ENCODE assay signal across 1 cellular context in the genomic region with DNA sequence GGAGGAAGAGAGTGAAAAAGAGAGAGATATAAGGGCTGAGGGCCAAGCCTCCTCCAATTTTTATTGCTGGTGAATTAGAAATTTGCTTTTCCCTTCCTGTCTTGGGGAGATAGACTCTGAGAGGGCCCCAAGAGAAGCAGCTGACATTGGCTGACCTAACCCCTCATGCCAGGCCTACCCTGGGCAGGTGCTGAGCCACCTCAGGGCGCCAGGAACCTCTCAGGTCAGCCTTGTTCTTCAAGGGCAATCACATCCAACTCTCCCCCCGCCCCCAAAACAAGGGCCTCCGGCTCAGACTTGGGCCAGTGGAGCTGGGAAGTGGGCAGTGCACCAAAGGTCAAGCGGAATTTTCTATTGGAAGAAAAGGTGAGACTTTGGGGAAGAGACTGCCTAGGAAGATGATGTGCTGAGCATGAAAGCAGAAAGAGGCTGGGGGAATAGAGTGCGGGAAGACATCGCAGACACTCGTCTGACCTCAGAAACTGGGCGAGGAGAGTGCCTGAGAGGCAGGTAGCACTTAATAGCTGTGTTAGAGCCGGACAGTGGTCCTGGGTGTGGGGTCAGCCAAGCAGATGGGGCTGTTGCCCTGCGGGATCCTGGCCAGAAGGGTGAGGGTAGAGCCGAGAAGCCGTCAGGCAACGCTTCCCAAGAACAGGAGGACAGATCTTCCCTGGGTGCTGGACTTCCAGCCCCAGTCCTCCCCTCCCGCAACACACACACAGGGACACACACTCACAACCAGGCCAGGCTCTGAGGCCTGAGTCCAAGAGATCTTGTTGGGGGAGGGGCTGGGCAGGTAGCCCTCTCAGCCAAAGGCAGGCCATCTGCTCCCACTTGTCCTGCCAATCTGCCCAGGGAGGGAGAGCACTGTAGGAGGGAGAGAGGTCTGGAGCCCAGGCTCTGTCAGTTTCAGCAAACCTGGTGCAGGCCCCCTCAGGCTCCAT.
TF ChIP-seq lines count a peak whose summit lies in the region.

No MANE protein-coding gene starts in this region.

TF ChIP-seq in H1, 55 proteins besides CTCF, POLR2A, EP300 and RAD21:
- no peak for TF ChIP-seq RBBP5 (IDR thresholded peaks at IDR 0.05; ENCODE audit: borderline replicate concordance, low read depth, low read length)
- no peak for TF ChIP-seq BRCA1 (IDR thresholded peaks at IDR 0.05; ENCODE audit: low read depth, low read length)
- no peak for TF ChIP-seq RNF2 (IDR thresholded peaks at IDR 0.05; ENCODE audit: borderline replicate concordance, low read depth, low read length, missing control alignments, poor library complexity, severe bottlenecking)
- no peak for TF ChIP-seq JUND (IDR thresholded peaks at IDR 0.05; ENCODE audit: low read length)
- no peak for TF ChIP-seq SAP30 (IDR thresholded peaks at IDR 0.05; ENCODE audit: insufficient read depth, insufficient replicate concordance, low read length)
- no peak for TF ChIP-seq GTF2F1 (IDR thresholded peaks at IDR 0.05; ENCODE audit: borderline replicate concordance, low read depth, low read length)
- TF ChIP-seq, protein P1, sequence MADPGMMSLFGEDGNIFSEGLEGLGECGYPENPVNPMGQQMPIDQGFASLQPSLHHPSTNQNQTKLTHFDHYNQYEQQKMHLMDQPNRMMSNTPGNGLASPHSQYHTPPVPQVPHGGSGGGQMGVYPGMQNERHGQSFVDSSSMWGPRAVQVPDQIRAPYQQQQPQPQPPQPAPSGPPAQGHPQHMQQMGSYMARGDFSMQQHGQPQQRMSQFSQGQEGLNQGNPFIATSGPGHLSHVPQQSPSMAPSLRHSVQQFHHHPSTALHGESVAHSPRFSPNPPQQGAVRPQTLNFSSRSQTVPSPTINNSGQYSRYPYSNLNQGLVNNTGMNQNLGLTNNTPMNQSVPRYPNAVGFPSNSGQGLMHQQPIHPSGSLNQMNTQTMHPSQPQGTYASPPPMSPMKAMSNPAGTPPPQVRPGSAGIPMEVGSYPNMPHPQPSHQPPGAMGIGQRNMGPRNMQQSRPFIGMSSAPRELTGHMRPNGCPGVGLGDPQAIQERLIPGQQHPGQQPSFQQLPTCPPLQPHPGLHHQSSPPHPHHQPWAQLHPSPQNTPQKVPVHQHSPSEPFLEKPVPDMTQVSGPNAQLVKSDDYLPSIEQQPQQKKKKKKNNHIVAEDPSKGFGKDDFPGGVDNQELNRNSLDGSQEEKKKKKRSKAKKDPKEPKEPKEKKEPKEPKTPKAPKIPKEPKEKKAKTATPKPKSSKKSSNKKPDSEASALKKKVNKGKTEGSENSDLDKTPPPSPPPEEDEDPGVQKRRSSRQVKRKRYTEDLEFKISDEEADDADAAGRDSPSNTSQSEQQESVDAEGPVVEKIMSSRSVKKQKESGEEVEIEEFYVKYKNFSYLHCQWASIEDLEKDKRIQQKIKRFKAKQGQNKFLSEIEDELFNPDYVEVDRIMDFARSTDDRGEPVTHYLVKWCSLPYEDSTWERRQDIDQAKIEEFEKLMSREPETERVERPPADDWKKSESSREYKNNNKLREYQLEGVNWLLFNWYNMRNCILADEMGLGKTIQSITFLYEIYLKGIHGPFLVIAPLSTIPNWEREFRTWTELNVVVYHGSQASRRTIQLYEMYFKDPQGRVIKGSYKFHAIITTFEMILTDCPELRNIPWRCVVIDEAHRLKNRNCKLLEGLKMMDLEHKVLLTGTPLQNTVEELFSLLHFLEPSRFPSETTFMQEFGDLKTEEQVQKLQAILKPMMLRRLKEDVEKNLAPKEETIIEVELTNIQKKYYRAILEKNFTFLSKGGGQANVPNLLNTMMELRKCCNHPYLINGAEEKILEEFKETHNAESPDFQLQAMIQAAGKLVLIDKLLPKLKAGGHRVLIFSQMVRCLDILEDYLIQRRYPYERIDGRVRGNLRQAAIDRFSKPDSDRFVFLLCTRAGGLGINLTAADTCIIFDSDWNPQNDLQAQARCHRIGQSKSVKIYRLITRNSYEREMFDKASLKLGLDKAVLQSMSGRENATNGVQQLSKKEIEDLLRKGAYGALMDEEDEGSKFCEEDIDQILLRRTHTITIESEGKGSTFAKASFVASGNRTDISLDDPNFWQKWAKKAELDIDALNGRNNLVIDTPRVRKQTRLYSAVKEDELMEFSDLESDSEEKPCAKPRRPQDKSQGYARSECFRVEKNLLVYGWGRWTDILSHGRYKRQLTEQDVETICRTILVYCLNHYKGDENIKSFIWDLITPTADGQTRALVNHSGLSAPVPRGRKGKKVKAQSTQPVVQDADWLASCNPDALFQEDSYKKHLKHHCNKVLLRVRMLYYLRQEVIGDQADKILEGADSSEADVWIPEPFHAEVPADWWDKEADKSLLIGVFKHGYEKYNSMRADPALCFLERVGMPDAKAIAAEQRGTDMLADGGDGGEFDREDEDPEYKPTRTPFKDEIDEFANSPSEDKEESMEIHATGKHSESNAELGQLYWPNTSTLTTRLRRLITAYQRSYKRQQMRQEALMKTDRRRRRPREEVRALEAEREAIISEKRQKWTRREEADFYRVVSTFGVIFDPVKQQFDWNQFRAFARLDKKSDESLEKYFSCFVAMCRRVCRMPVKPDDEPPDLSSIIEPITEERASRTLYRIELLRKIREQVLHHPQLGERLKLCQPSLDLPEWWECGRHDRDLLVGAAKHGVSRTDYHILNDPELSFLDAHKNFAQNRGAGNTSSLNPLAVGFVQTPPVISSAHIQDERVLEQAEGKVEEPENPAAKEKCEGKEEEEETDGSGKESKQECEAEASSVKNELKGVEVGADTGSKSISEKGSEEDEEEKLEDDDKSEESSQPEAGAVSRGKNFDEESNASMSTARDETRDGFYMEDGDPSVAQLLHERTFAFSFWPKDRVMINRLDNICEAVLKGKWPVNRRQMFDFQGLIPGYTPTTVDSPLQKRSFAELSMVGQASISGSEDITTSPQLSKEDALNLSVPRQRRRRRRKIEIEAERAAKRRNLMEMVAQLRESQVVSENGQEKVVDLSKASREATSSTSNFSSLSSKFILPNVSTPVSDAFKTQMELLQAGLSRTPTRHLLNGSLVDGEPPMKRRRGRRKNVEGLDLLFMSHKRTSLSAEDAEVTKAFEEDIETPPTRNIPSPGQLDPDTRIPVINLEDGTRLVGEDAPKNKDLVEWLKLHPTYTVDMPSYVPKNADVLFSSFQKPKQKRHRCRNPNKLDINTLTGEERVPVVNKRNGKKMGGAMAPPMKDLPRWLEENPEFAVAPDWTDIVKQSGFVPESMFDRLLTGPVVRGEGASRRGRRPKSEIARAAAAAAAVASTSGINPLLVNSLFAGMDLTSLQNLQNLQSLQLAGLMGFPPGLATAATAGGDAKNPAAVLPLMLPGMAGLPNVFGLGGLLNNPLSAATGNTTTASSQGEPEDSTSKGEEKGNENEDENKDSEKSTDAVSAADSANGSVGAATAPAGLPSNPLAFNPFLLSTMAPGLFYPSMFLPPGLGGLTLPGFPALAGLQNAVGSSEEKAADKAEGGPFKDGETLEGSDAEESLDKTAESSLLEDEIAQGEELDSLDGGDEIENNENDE (IDR thresholded peaks at IDR 0.05; ENCODE audit: insufficient replicate concordance, low read length): no peak
- TF ChIP-seq POU5F1 (IDR thresholded peaks at IDR 0.05; ENCODE audit: low read depth, low read length): no peak
- TF ChIP-seq TAF1 (IDR thresholded peaks at IDR 0.05; ENCODE audit: low read depth, low read length): no peak
- no peak for TF ChIP-seq KDM5A (IDR thresholded peaks at IDR 0.05; ENCODE audit: low read length)
